25 cellular contexts compared by ENCODE assay signal in genomic region chr6:130288065-130288464, GRCh38.
"Had no signal": no experiment of that assay in that cellular context is flagged by ENCODE, and none has a peak within 500 bp of the region (broad histone marks: within the 10 kb centered on the region; RNA-seq: fewer than 3 reads in every experiment).

No MANE protein-coding gene starts in this region.

- ATAC-seq: activated CD4-positive, alpha-beta T cell treated with anti-CD3 and anti-CD28 coated beads for 36 hours; activated CD8-positive, alpha-beta memory T cell treated with anti-CD3 and anti-CD28 coated beads, Interleukin-2, amount 10 ng/mL, durations not matched to agents 7 days and 5 days; activated CD8-positive, alpha-beta T cell treated with anti-CD3 and anti-CD28 coated beads, Interleukin-2, amount 10 ng/mL, durations not matched to agents 7 days and 5 days; heart left ventricle had no signal

- H3K4me3 ChIP-seq: breast epithelium, cardiac muscle cell, colonic mucosa, esophagus squamous epithelium, heart left ventricle had no signal

- H3K27me3 Mint-ChIP-seq: activated CD4-positive, alpha-beta memory T cell treated with anti-CD3 and anti-CD28 coated beads for 36 hours; activated CD4-positive, alpha-beta T cell treated with anti-CD3 and anti-CD28 coated beads for 36 hours; activated CD8-positive, alpha-beta memory T cell treated with anti-CD3 and anti-CD28 coated beads, Interleukin-2, amount 10 ng/mL, durations not matched to agents 7 days and 5 days; activated naive CD8-positive, alpha-beta T cell; brain had no signal

- H3K9me3 Mint-ChIP-seq: activated CD4-positive, alpha-beta memory T cell treated with anti-CD3 and anti-CD28 coated beads for 36 hours; activated CD4-positive, alpha-beta T cell treated with anti-CD3 and anti-CD28 coated beads, Interleukin-2, amount 10 ng/mL, durations not matched to agents 24 days and 14 days; brain had no signal

- H3K4me3 Mint-ChIP-seq: activated CD4-positive, alpha-beta memory T cell treated with anti-CD3 and anti-CD28 coated beads for 36 hours; activated CD4-positive, alpha-beta T cell treated with anti-CD3 and anti-CD28 coated beads for 36 hours; activated CD4-positive, alpha-beta T cell treated with anti-CD3 and anti-CD28 coated beads, Interleukin-2, amount 10 ng/mL, durations not matched to agents 24 days and 14 days; activated CD8-positive, alpha-beta memory T cell treated with anti-CD3 and anti-CD28 coated beads, Interleukin-2, amount 10 ng/mL, durations not matched to agents 7 days and 5 days; activated CD8-positive, alpha-beta T cell treated with anti-CD3 and anti-CD28 coated beads, Interleukin-2, amount 10 ng/mL, durations not matched to agents 7 days and 5 days; activated naive CD8-positive, alpha-beta T cell; brain had no signal

- H3K27ac Mint-ChIP-seq: activated CD4-positive, alpha-beta memory T cell treated with anti-CD3 and anti-CD28 coated beads for 36 hours; activated CD4-positive, alpha-beta T cell treated with anti-CD3 and anti-CD28 coated beads for 36 hours; activated CD4-positive, alpha-beta T cell treated with anti-CD3 and anti-CD28 coated beads, Interleukin-2, amount 10 ng/mL, durations not matched to agents 24 days and 14 days; activated CD8-positive, alpha-beta memory T cell treated with anti-CD3 and anti-CD28 coated beads, Interleukin-2, amount 10 ng/mL, durations not matched to agents 7 days and 5 days; activated CD8-positive, alpha-beta T cell treated with anti-CD3 and anti-CD28 coated beads, Interleukin-2, amount 10 ng/mL, durations not matched to agents 7 days and 5 days; activated naive CD8-positive, alpha-beta T cell; brain had no signal

- H3K36me3 Mint-ChIP-seq: activated CD4-positive, alpha-beta memory T cell treated with anti-CD3 and anti-CD28 coated beads for 36 hours; activated CD8-positive, alpha-beta memory T cell treated with anti-CD3 and anti-CD28 coated beads, Interleukin-2, amount 10 ng/mL, durations not matched to agents 7 days and 5 days; activated naive CD8-positive, alpha-beta T cell; brain had no signal

- DNase-seq: activated CD4-positive, alpha-beta memory T cell treated with anti-CD3 and anti-CD28 coated beads for 36 hours; activated CD4-positive, alpha-beta T cell treated with anti-CD3 and anti-CD28 coated beads for 36 hours; activated CD4-positive, alpha-beta T cell treated with anti-CD3 and anti-CD28 coated beads, Interleukin-2, amount 10 ng/mL, durations not matched to agents 24 days and 14 days; activated CD4-positive, CD25-positive, alpha-beta regulatory T cell; activated CD4-positive, CD25-positive, alpha-beta regulatory T cell treated with anti-CD3 and anti-CD28 coated beads, Interleukin-2, amount 50 U/mL, for 72 hours; activated CD8-positive, alpha-beta memory T cell treated with anti-CD3 and anti-CD28 coated beads, Interleukin-2, amount 10 ng/mL, durations not matched to agents 7 days and 5 days; activated CD8-positive, alpha-beta memory T cell treated with anti-CD3 and anti-CD28 coated beads, Interleukin-2, amount 50 U/mL, for 4 hours; activated CD8-positive, alpha-beta T cell treated with anti-CD3 and anti-CD28 coated beads, Interleukin-2, amount 10 ng/mL, durations not matched to agents 7 days and 5 days; activated gamma-delta T cell; activated naive CD4-positive, alpha-beta T cell; activated naive CD4-positive, alpha-beta T cell treated with anti-CD3 and anti-CD28 coated beads, Interleukin-2, amount 50 U/mL, for 16 hours; activated T-cell treated with anti-CD3 and anti-CD28 coated beads, Interleukin-2, amount 50 U/mL, for 1 hour; activated T-cell treated with anti-CD3 and anti-CD28 coated beads, Interleukin-2, amount 50 U/mL, for 48 hours; amniotic stem cell; central memory CD4-positive, alpha-beta T cell; cerebellar nuclear complex; colonic mucosa; effector CD8-positive, alpha-beta T cell; esophagus squamous epithelium; heart left ventricle; T-helper 2 cell had no signal

- H3K4me1 Mint-ChIP-seq: activated CD4-positive, alpha-beta T cell treated with anti-CD3 and anti-CD28 coated beads for 36 hours; activated CD4-positive, alpha-beta T cell treated with anti-CD3 and anti-CD28 coated beads, Interleukin-2, amount 10 ng/mL, durations not matched to agents 24 days and 14 days; activated CD8-positive, alpha-beta memory T cell treated with anti-CD3 and anti-CD28 coated beads, Interleukin-2, amount 10 ng/mL, durations not matched to agents 7 days and 5 days; brain had no signal
